Comparison of ENCODE assay signal across 8 cellular contexts in the genomic region with DNA sequence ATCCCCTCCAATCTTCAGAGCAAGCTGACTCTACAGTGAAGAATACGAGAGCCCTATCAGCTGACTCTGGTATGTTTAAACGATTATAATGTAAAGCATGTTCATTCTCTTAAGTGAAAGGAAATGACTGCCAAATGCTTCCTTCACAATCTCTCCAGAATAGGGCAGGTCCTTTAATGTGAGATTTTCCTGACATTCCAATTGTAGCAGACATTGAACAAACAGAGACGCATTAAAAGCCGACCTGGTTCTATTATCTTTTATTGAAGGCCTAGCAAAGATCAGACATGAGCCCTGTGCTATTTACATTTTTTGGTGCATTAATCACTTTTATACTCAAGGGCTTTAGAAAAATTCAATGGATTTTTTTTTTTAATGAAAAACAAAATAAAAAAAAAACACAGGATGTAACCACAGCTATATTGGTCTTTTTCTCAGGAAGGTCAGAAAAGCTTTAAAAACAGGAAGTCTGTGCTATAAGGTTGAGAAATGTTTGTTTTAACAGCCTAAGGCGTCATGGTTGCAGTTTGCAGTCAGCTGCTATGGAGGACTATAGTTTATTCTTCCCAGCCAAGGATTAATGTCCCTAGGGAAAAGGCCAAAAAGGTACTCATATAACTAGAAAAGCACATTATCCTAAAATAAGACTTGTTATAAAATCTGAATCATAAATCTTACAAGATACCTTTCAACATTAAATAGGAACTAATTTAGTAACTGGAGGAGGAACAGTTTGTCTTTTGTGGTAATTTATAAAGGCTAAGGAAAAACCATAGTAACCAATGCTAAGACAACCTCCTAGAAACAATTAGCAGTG.
A peak's percentile ranks its signal among the peaks of the same experiment; 100 is the strongest.
DNase-seq lines count a peak whose midpoint lies in the region; ATAC-seq and TF ChIP-seq lines count a peak whose summit lies in the region.

No MANE protein-coding gene starts in this region.

- WGBS in spleen, 5 donors = 7 to 15% (median 10%) methylated on average over 5 of the region's 5 CpGs

- H3K4me1 Mint-ChIP-seq in HFFc6 (ENCODE audit: low read depth) = peaks cover 45% of the 10 kb centered on the region

- no peaks in the 10 kb centered on the region; the same call in 1 of the 2 replicates for H3K27me3 Mint-ChIP-seq in HFFc6 (ENCODE audit: insufficient read depth)

- H3K27me3 ChIP-seq in spleen (replicated peaks in 1 of 7) = no peaks in the 10 kb centered on the region

- ATAC-seq in GM21528 (IDR thresholded peaks at IDR 0.05; ENCODE audit: low FRiP score, unreplicated experiment) = no peak

- peak overlapping the region; percentile 70 for H3K4me3 Mint-ChIP-seq in HFFc6

- no peaks in the 10 kb centered on the region for H3K9me3 Mint-ChIP-seq in HFFc6

- peaks cover 25 to 66% (median 34%) of the 10 kb centered on the region in 6 donors for H3K4me1 ChIP-seq in spleen

- intact Hi-C loops in spleen (cut with DNase I; ENCODE audit: low total_unique reads) = no loop called here

- TF ChIP-seq POLR2A in spleen (IDR thresholded peaks at IDR 0.05) = no peak

- H3K9me3 ChIP-seq in spleen = no peaks in the 10 kb centered on the region

- peak overlapping the region in 2 of 8 donors; percentile 5 to 36 for H3K4me3 ChIP-seq in spleen

- TF ChIP-seq CTCF in HFFc6 (IDR thresholded peaks at IDR 0.05) (no peak), spleen (IDR thresholded peaks at IDR 0.05 in 8 of 11, conservative IDR thresholded peaks at IDR 0.05 in 3 of 11) (no peak)

- peaks cover 5% of the 10 kb centered on the region; the same call in 1 of the 2 replicates for H3K36me3 Mint-ChIP-seq in HFFc6 (ENCODE audit: low read depth)

- H3K27ac ChIP-seq in angular gyrus (ENCODE audit: low read depth, low read length) = peak overlapping the region; percentile 73
- H3K27ac ChIP-seq in spleen = peak overlapping the region; percentile 38 to 86 (median 82)

- H3K27ac Mint-ChIP-seq in HFFc6 = peak overlapping the region; percentile 90

- DNase-seq in AG20443 (ENCODE audit: low spot score) (peak; percentile 54), HFFc6 (peak; percentile 80), NCI-H69 (lab: John Stamatoyannopoulos, UW) (peak; percentile 95), iPS-NIHi11 (ENCODE audit: low spot score) (peak; percentile 37), spleen (no peak), nucleus accumbens (lab: John Stamatoyannopoulos, UW) (no peak)

- no peaks in the 10 kb centered on the region for H3K36me3 ChIP-seq in spleen

Comparison
In these comparisons a context has a peak if more than half of its experiments do, and no peak if none do; other contexts are left out.
1. DNase-seq: peak in AG20443 (single experiment), HFFc6 (single experiment), NCI-H69 (single experiment) and iPS-NIHi11 (single experiment); none in spleen (single experiment) and nucleus accumbens (0 of 56).